Comparison of ENCODE assay signal across 1 cellular context in the genomic region with DNA sequence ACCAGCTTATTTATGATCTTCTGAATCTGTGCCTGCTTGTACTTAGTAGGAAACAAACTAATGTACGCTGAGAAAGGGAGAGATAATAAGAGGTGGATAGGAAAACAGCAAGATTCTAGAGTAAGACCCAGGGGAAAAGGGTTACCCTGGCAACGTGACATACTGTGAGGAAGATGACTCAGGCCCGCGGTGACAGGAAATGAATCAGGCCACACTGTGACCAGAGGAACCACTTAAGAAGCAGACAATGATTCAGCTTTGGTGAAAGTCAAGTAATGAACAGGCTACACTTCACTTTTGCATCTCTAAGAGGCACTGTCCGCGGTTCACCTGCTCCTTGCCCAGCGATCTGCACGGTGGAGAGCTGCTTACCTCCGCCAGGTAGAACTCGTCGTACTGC.
TF ChIP-seq lines count a peak whose summit lies in the region.

No MANE protein-coding gene starts in this region.

TF ChIP-seq in GM23338, 12 proteins besides CTCF, POLR2A, EP300 and RAD21 (continued from another document):
- TF ChIP-seq, protein P1, sequence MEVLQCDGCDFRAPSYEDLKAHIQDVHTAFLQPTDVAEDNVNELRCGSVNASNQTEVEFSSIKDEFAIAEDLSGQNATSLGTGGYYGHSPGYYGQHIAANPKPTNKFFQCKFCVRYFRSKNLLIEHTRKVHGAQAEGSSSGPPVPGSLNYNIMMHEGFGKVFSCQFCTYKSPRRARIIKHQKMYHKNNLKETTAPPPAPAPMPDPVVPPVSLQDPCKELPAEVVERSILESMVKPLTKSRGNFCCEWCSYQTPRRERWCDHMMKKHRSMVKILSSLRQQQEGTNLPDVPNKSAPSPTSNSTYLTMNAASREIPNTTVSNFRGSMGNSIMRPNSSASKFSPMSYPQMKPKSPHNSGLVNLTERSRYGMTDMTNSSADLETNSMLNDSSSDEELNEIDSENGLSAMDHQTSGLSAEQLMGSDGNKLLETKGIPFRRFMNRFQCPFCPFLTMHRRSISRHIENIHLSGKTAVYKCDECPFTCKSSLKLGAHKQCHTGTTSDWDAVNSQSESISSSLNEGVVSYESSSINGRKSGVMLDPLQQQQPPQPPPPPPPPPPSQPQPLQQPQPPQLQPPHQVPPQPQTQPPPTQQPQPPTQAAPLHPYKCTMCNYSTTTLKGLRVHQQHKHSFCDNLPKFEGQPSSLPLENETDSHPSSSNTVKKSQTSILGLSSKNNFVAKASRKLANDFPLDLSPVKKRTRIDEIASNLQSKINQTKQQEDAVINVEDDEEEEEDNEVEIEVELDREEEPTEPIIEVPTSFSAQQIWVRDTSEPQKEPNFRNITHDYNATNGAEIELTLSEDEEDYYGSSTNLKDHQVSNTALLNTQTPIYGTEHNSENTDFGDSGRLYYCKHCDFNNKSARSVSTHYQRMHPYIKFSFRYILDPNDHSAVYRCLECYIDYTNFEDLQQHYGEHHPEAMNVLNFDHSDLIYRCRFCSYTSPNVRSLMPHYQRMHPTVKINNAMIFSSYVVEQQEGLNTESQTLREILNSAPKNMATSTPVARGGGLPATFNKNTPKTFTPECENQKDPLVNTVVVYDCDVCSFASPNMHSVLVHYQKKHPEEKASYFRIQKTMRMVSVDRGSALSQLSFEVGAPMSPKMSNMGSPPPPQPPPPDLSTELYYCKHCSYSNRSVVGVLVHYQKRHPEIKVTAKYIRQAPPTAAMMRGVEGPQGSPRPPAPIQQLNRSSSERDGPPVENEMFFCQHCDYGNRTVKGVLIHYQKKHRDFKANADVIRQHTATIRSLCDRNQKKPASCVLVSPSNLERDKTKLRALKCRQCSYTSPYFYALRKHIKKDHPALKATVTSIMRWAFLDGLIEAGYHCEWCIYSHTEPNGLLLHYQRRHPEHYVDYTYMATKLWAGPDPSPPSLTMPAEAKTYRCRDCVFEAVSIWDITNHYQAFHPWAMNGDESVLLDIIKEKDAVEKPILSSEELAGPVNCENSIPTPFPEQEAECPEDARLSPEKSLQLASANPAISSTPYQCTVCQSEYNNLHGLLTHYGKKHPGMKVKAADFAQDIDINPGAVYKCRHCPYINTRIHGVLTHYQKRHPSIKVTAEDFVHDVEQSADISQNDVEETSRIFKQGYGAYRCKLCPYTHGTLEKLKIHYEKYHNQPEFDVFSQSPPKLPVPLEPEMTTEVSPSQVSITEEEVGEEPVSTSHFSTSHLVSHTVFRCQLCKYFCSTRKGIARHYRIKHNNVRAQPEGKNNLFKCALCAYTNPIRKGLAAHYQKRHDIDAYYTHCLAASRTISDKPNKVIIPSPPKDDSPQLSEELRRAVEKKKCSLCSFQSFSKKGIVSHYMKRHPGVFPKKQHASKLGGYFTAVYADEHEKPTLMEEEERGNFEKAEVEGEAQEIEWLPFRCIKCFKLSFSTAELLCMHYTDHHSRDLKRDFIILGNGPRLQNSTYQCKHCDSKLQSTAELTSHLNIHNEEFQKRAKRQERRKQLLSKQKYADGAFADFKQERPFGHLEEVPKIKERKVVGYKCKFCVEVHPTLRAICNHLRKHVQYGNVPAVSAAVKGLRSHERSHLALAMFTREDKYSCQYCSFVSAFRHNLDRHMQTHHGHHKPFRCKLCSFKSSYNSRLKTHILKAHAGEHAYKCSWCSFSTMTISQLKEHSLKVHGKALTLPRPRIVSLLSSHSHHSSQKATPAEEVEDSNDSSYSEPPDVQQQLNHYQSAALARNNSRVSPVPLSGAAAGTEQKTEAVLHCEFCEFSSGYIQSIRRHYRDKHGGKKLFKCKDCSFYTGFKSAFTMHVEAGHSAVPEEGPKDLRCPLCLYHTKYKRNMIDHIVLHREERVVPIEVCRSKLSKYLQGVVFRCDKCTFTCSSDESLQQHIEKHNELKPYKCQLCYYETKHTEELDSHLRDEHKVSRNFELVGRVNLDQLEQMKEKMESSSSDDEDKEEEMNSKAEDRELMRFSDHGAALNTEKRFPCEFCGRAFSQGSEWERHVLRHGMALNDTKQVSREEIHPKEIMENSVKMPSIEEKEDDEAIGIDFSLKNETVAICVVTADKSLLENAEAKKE (CRISPR knock-in tag; IDR thresholded peaks at IDR 0.05), result no peak
- TF ChIP-seq EZH2 (IDR thresholded peaks at IDR 0.05; ENCODE audit: low read depth, unreplicated experiment), result no peak
- TF ChIP-seq EZH2phosphoT487 (IDR thresholded peaks at IDR 0.05; ENCODE audit: unreplicated experiment), result no peak
- no peak for TF ChIP-seq ZNF331 (CRISPR knock-in tag; IDR thresholded peaks at IDR 0.05; ENCODE audit: low read depth)
- TF ChIP-seq, protein P2, sequence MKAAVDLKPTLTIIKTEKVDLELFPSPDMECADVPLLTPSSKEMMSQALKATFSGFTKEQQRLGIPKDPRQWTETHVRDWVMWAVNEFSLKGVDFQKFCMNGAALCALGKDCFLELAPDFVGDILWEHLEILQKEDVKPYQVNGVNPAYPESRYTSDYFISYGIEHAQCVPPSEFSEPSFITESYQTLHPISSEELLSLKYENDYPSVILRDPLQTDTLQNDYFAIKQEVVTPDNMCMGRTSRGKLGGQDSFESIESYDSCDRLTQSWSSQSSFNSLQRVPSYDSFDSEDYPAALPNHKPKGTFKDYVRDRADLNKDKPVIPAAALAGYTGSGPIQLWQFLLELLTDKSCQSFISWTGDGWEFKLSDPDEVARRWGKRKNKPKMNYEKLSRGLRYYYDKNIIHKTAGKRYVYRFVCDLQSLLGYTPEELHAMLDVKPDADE (IDR thresholded peaks at IDR 0.05), result no peak
- TF ChIP-seq CREB1 (CRISPR knock-in tag; IDR thresholded peaks at IDR 0.05; ENCODE audit: low read depth), result no peak
- TF ChIP-seq, protein P3, sequence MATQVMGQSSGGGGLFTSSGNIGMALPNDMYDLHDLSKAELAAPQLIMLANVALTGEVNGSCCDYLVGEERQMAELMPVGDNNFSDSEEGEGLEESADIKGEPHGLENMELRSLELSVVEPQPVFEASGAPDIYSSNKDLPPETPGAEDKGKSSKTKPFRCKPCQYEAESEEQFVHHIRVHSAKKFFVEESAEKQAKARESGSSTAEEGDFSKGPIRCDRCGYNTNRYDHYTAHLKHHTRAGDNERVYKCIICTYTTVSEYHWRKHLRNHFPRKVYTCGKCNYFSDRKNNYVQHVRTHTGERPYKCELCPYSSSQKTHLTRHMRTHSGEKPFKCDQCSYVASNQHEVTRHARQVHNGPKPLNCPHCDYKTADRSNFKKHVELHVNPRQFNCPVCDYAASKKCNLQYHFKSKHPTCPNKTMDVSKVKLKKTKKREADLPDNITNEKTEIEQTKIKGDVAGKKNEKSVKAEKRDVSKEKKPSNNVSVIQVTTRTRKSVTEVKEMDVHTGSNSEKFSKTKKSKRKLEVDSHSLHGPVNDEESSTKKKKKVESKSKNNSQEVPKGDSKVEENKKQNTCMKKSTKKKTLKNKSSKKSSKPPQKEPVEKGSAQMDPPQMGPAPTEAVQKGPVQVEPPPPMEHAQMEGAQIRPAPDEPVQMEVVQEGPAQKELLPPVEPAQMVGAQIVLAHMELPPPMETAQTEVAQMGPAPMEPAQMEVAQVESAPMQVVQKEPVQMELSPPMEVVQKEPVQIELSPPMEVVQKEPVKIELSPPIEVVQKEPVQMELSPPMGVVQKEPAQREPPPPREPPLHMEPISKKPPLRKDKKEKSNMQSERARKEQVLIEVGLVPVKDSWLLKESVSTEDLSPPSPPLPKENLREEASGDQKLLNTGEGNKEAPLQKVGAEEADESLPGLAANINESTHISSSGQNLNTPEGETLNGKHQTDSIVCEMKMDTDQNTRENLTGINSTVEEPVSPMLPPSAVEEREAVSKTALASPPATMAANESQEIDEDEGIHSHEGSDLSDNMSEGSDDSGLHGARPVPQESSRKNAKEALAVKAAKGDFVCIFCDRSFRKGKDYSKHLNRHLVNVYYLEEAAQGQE (IDR thresholded peaks at IDR 0.05; ENCODE audit: unreplicated experiment), result no peak
- TF ChIP-seq JUNB (IDR thresholded peaks at IDR 0.05; ENCODE audit: unreplicated experiment), result no peak
